Comparison of ENCODE assay signal across 1 cellular context in genomic region chr1:19372136-19372514, GRCh38.
TF ChIP-seq lines count a peak whose summit lies in the region.

No MANE protein-coding gene starts in this region.

TF ChIP-seq in SK-N-SH, 30 proteins besides CTCF, POLR2A, EP300 and RAD21 (continued from another document):
- TF ChIP-seq JUND (IDR thresholded peaks at IDR 0.05) (no peak), POLR2AphosphoS5 (IDR thresholded peaks at IDR 0.05; ENCODE audit: low read depth, low read length) (peak; percentile 41; the same call in 1 of the 2 replicates), NFIC (IDR thresholded peaks at IDR 0.05; ENCODE audit: borderline replicate concordance) (no peak), MXI1 (IDR thresholded peaks at IDR 0.05; ENCODE audit: low read depth, low read length) (peak; percentile 49; the same call in 1 of the 2 replicates), GATA2 (CRISPR knock-in tag; IDR thresholded peaks at IDR 0.05) (peak; percentile 89), TCF12 (IDR thresholded peaks at IDR 0.05) (peak; percentile 58), CHD2 (IDR thresholded peaks at IDR 0.05; ENCODE audit: low read length, partially characterized antibody) (peak; percentile 53), FOXJ3 (CRISPR knock-in tag; IDR thresholded peaks at IDR 0.05) (peak; percentile 73)
